8 cellular contexts compared by ENCODE assay signal in genomic region chr19:55165952-55166529, GRCh38. TPM values are rescaled to one million over a fixed set of nuclear protein-coding genes. Genes with fewer than 3 reads are reported as not detected.
DNase-seq lines count a peak whose midpoint lies in the region; ATAC-seq and TF ChIP-seq lines count a peak whose summit lies in the region.

No MANE protein-coding gene starts in this region.

- peak overlapping the region; percentile 56 for H3K4me3 ChIP-seq in fibroblast of mammary gland (ENCODE audit: control insufficient read depth, low read depth, low read length)
- H3K4me3 ChIP-seq in vagina, result peak overlapping the region; percentile 30 to 36

- no peak overlapping the region for H3K27ac ChIP-seq in vagina

- no peak for TF ChIP-seq POLR2A in vagina (IDR thresholded peaks at IDR 0.05)

- no peaks in the 10 kb centered on the region for H3K27me3 ChIP-seq in vagina

- H3K27ac Mint-ChIP-seq in natural killer cell, result peak overlapping the region; percentile 16 to 83

- H3K4me1 Mint-ChIP-seq in natural killer cell, result peaks cover 13 to 14% of the 10 kb centered on the region in 2 donors

- H3K4me3 Mint-ChIP-seq in natural killer cell, result peak overlapping the region; percentile 47

- peaks cover 49 to 57% of the 10 kb centered on the region in 2 donors for H3K27me3 Mint-ChIP-seq in natural killer cell (ENCODE audit: low read depth in 2 of 2)

- intact Hi-C loops in natural killer cell (cut with micrococcal nuclease) (loop anchor here (10.0 kb wide), 1 partner anchor 81 kb away; no protein-coding TSS in a partner anchor), vagina (cut with DNase I) (no loop called here)

- H3K4me1 ChIP-seq in vagina, result peaks cover 8% of the 10 kb centered on the region

- no peaks in the 10 kb centered on the region for H3K9me3 ChIP-seq in vagina

- TF ChIP-seq CTCF in fibroblast of mammary gland (conservative IDR thresholded peaks at IDR 0.05; ENCODE audit: control insufficient read depth, insufficient read depth, low read depth, low read length), result peak; percentile 37
- TF ChIP-seq CTCF in natural killer cell (IDR thresholded peaks at IDR 0.05), result no peak
- TF ChIP-seq CTCF in vagina (IDR thresholded peaks at IDR 0.05), result no peak

- ATAC-seq in natural killer cell, result peak; percentile 60 to 85 (median 60)
- ATAC-seq in HG03469 (IDR thresholded peaks at IDR 0.05; ENCODE audit: unreplicated experiment), result no peak

- no peaks in the 10 kb centered on the region for H3K36me3 ChIP-seq in vagina

- no peaks in the 10 kb centered on the region for H3K36me3 Mint-ChIP-seq in natural killer cell

- DNase-seq in EH (ENCODE audit: low read depth) (peak; percentile 82), HT-29 (ENCODE audit: low spot score) (peak; percentile 97), NCI-H82 (lab: John Stamatoyannopoulos, UW) (peak; percentile 94), activated T-cell treated with anti-CD3 and anti-CD28 coated beads for 48 hours (ENCODE audit: low read depth) (peak; percentile 53), fibroblast of mammary gland (ENCODE audit: low read depth) (peak; percentile 61), natural killer cell (no peak), vagina (ENCODE audit: extremely low spot score in 2 of 2) (no peak)

- H3K9me3 Mint-ChIP-seq in natural killer cell, result no peaks in the 10 kb centered on the region

RNA-seq across cellular contexts. Expression of gene DNAAF3, which starts 0.4 kb away (rescaled TPM):
- 17.3 and 21.1 TPM in 2 replicates for total RNA-seq in HT-29 (2014; rRNA removed; shearing (Covaris generic))
- not detected for total RNA-seq in natural killer cell
- 5.6 TPM for total RNA-seq in vagina

RNA-seq across cellular contexts. Expression of gene TNNI3, which starts 8.5 kb away (rescaled TPM):
- 11.1 and 20.3 TPM in 2 replicates for total RNA-seq in HT-29 (2014; rRNA removed; shearing (Covaris generic))
- under 1 TPM in 1 of 3 donors, not detected in 2; 0.94 TPM for total RNA-seq in natural killer cell
- total RNA-seq in vagina, result not detected

RNA-seq across cellular contexts. Expression of gene SYT5, which starts 14.0 kb away (rescaled TPM):
- 0.71 and 1.5 TPM in 2 replicates for total RNA-seq in HT-29 (2014; rRNA removed; shearing (Covaris generic))
- total RNA-seq in natural killer cell (1 to 10 TPM; 4.9 to 6.1 (median 5.3) TPM), vagina (not detected)

RNA-seq across cellular contexts. Expression of gene TNNT1, which starts 17.0 kb away (rescaled TPM):
- 4.5 and 5.0 TPM in 2 replicates for total RNA-seq in HT-29 (2014; rRNA removed; shearing (Covaris generic))
- total RNA-seq in natural killer cell (under 1 TPM in 1 of 3 donors, not detected in 2; 0.94 TPM), vagina (9.1 TPM)

RNA-seq across cellular contexts. Expression of gene PTPRH, which starts 43.3 kb away (rescaled TPM):
- total RNA-seq in HT-29 (2014; rRNA removed; shearing (Covaris generic)), result 87.1 and 103 TPM in 2 replicates
- total RNA-seq in natural killer cell, result under 1 TPM in 1 of 3 donors, not detected in 2; 0.45 TPM
- total RNA-seq in vagina, result 4.4 TPM

Comparison
In these comparisons a context has a peak if more than half of its experiments do, and no peak if none do; other contexts are left out.
1. DNase-seq: peak in EH (single experiment), HT-29 (single experiment), NCI-H82 (single experiment), activated T-cell treated with anti-CD3 and anti-CD28 coated beads for 48 hours (single experiment) and fibroblast of mammary gland (single experiment); none in natural killer cell (single experiment) and vagina (0 of 2).